Comparison of ENCODE assay signal across 8 cellular contexts in genomic region chr20:36847009-36847709, GRCh38. TPM values are rescaled to one million over a fixed set of nuclear protein-coding genes. Genes with fewer than 3 reads are reported as not detected.
A peak's percentile ranks its signal among the peaks of the same experiment; 100 is the strongest.
DNase-seq lines count a peak whose midpoint lies in the region; ATAC-seq and TF ChIP-seq lines count a peak whose summit lies in the region.

No MANE protein-coding gene starts in this region.

- H3K9me3 Mint-ChIP-seq in HFFc6, result no peaks in the 10 kb centered on the region
- H3K9me3 Mint-ChIP-seq in stimulated activated memory B cell treated with anti-CD40 and anti-IgM and Interleukin-4, amounts not matched to agents 10 μg/mL and 1 μg/mL and 100 μg/mL, for 72 hours, result no peaks in the 10 kb centered on the region
- no peaks in the 10 kb centered on the region for H3K9me3 Mint-ChIP-seq in activated CD4-positive, alpha-beta T cell treated with anti-CD3 and anti-CD28 coated beads for 36 hours (ENCODE audit: low read depth)

- H3K27ac Mint-ChIP-seq in HFFc6, result peak overlapping the region; percentile 98
- peak overlapping the region; percentile 100 for H3K27ac Mint-ChIP-seq in stimulated activated memory B cell treated with anti-CD40 and anti-IgM and Interleukin-4, amounts not matched to agents 10 μg/mL and 1 μg/mL and 100 μg/mL, for 72 hours
- H3K27ac Mint-ChIP-seq in activated CD4-positive, alpha-beta T cell treated with anti-CD3 and anti-CD28 coated beads for 36 hours, result no peak overlapping the region

- CTCF ChIA-PET in activated CD4-positive, alpha-beta T cell treated with anti-CD3 and anti-CD28 coated beads for 36 hours (lab: Charles Lee), result interaction anchor here (0.7 to 2.4 kb wide), 5 partner anchors 11 to 74 kb away, joined by 3 to 8 read pairs (median 3); partner anchors contain the start of gene DSN1

- H3K27me3 ChIP-seq in breast epithelium (no peaks in the 10 kb centered on the region), H7 (ENCODE audit: control insufficient read depth, insufficient read depth, low read length) (no peaks in the 10 kb centered on the region)

- peak overlapping the region; percentile 79 to 94 for H3K27ac ChIP-seq in breast epithelium

- H3K9me3 ChIP-seq in breast epithelium, result no peaks in the 10 kb centered on the region

- H3K36me3 ChIP-seq in breast epithelium (no peaks in the 10 kb centered on the region), H7 (replicated peaks; ENCODE audit: control insufficient read depth, insufficient read depth, low read length) (no peaks in the 10 kb centered on the region)

- H3K4me3 Mint-ChIP-seq in HFFc6, result peak overlapping the region; percentile 81
- H3K4me3 Mint-ChIP-seq in stimulated activated memory B cell treated with anti-CD40 and anti-IgM and Interleukin-4, amounts not matched to agents 10 μg/mL and 1 μg/mL and 100 μg/mL, for 72 hours, result no peak overlapping the region
- H3K4me3 Mint-ChIP-seq in activated CD4-positive, alpha-beta T cell treated with anti-CD3 and anti-CD28 coated beads for 36 hours, result no peak overlapping the region

- intact Hi-C loops in breast epithelium (cut with DNase I; ENCODE audit: low total_unique reads), result no loop called here
- intact Hi-C loops in left colon (cut with DNase I, micrococcal nuclease), result no loop called here
- intact Hi-C loops in activated CD4-positive, alpha-beta T cell treated with anti-CD3 and anti-CD28 coated beads for 36 hours (cut with DNase I, micrococcal nuclease), result no loop called here

- ATAC-seq in left colon, result peak; percentile 17
- ATAC-seq in stimulated activated memory B cell treated with anti-CD40 and anti-IgM and Interleukin-4, amounts not matched to agents 10 μg/mL and 1 μg/mL and 100 μg/mL, for 72 hours, result no peak
- no peak for ATAC-seq in GM21526 (IDR thresholded peaks at IDR 0.05; ENCODE audit: low FRiP score, unreplicated experiment)
- no peak for ATAC-seq in activated CD4-positive, alpha-beta T cell treated with anti-CD3 and anti-CD28 coated beads for 36 hours

- TF ChIP-seq CTCF in HFFc6 (IDR thresholded peaks at IDR 0.05) (no peak), breast epithelium (IDR thresholded peaks at IDR 0.05) (no peak)

- peaks cover 75% of the 10 kb centered on the region for H3K4me1 Mint-ChIP-seq in HFFc6 (ENCODE audit: low read depth)
- H3K4me1 Mint-ChIP-seq in stimulated activated memory B cell treated with anti-CD40 and anti-IgM and Interleukin-4, amounts not matched to agents 10 μg/mL and 1 μg/mL and 100 μg/mL, for 72 hours, result peaks cover 92% of the 10 kb centered on the region
- H3K4me1 Mint-ChIP-seq in activated CD4-positive, alpha-beta T cell treated with anti-CD3 and anti-CD28 coated beads for 36 hours, result peaks cover 8% of the 10 kb centered on the region

- DNase-seq in HFFc6 (peak; percentile 92), breast epithelium (ENCODE audit: low spot score in 2 of 2) (peak; percentile 63 to 72), left colon (peak in 1 of 2 donors; percentile 80), NOMO-1 (lab: John Stamatoyannopoulos, UW; ENCODE audit: unreplicated experiment in 2 of 2) (no peak), H7 (no peak)
- no peak for DNase-seq in activated CD4-positive, alpha-beta T cell treated with anti-CD3 and anti-CD28 coated beads for 36 hours

- no peak for TF ChIP-seq POLR2A in breast epithelium (IDR thresholded peaks at IDR 0.05)

- POLR2A ChIA-PET in activated CD4-positive, alpha-beta T cell treated with anti-CD3 and anti-CD28 coated beads for 36 hours (lab: Charles Lee), result interaction anchor here (0.6 kb wide), 1 partner anchor 11 kb away, joined by 9 read pairs; no protein-coding TSS in a partner anchor

- no peaks in the 10 kb centered on the region; the same call in none of the 2 replicates for H3K27me3 Mint-ChIP-seq in HFFc6 (ENCODE audit: insufficient read depth)
- no peaks in the 10 kb centered on the region for H3K27me3 Mint-ChIP-seq in stimulated activated memory B cell treated with anti-CD40 and anti-IgM and Interleukin-4, amounts not matched to agents 10 μg/mL and 1 μg/mL and 100 μg/mL, for 72 hours
- H3K27me3 Mint-ChIP-seq in activated CD4-positive, alpha-beta T cell treated with anti-CD3 and anti-CD28 coated beads for 36 hours, result no peaks in the 10 kb centered on the region

- peak overlapping the region in 1 of 3 donors; percentile 2 for H3K4me3 ChIP-seq in breast epithelium
- H3K4me3 ChIP-seq in H7 (ENCODE audit: insufficient read depth, low read depth, low read length), result no peak overlapping the region

- H3K4me1 ChIP-seq in breast epithelium, result peaks cover 4 to 5% of the 10 kb centered on the region in 2 donors

- H3K36me3 Mint-ChIP-seq in HFFc6 (ENCODE audit: low read depth), result peaks cover 26% of the 10 kb centered on the region
- H3K36me3 Mint-ChIP-seq in stimulated activated memory B cell treated with anti-CD40 and anti-IgM and Interleukin-4, amounts not matched to agents 10 μg/mL and 1 μg/mL and 100 μg/mL, for 72 hours, result no peaks in the 10 kb centered on the region
- H3K36me3 Mint-ChIP-seq in activated CD4-positive, alpha-beta T cell treated with anti-CD3 and anti-CD28 coated beads for 36 hours (ENCODE audit: low read depth), result no peaks in the 10 kb centered on the region

RNA-seq across cellular contexts. Expression of gene TLDC2, which starts 28.8 kb away (rescaled TPM):
- under 1 TPM; 0.17 to 0.55 (median 0.39) TPM for total RNA-seq in HFFc6 (2021; fragmentation: NEBNext Ultra II Directional; extraction: Animal tissue kit (Norgen Biotek cat#: 25700))
- total RNA-seq in breast epithelium (1 to 10 TPM in 1 of 3 donors, not detected in 2; 1.1 TPM), left colon (10 to 100 TPM; 25.2 to 27.7 TPM)
- 0.31 and 0.44 TPM in 2 replicates for total RNA-seq in H7 (2014; rRNA removed; shearing (Covaris generic))
- total RNA-seq in activated CD4-positive, alpha-beta T cell treated with anti-CD3 and anti-CD28 coated beads for 36 hours, result not detected

Comparison
In these comparisons a context has a peak if more than half of its experiments do, and no peak if none do; other contexts are left out.
1. DNase-seq: peak in HFFc6 (single experiment) and breast epithelium (2 of 2); none in NOMO-1 (0 of 2), H7 (single experiment) and activated CD4-positive, alpha-beta T cell treated with anti-CD3 and anti-CD28 coated beads for 36 hours (single experiment).
2. RNA of gene TLDC2, which starts 28.8 kb away (total RNA-seq): 25.2 to 27.7 TPM in left colon; 0.17 to 0.55 TPM in HFFc6, 1.1 TPM in breast epithelium, 0.31 to 0.44 TPM in H7 and not detected in activated CD4-positive, alpha-beta T cell treated with anti-CD3 and anti-CD28 coated beads for 36 hours; every median in the first group is over 10 times any median in the second.